1 cellular context compared by ENCODE assay signal in genomic region chr10:22704348-22705341, GRCh38.
TF ChIP-seq lines count a peak whose summit lies in the region.

No MANE protein-coding gene starts in this region.

TF ChIP-seq in HepG2, 621 proteins besides CTCF, POLR2A, EP300 and RAD21 (continued from another document):
- TF ChIP-seq ZBTB49 (CRISPR knock-in tag; IDR thresholded peaks at IDR 0.05; ENCODE audit: borderline replicate concordance) (no peak), AFF4 (CRISPR knock-in tag; IDR thresholded peaks at IDR 0.05) (no peak), ZBTB4 (CRISPR knock-in tag; IDR thresholded peaks at IDR 0.05; ENCODE audit: borderline replicate concordance) (no peak), CSRNP1 (CRISPR knock-in tag; IDR thresholded peaks at IDR 0.05) (no peak), ZNF563 (CRISPR knock-in tag; IDR thresholded peaks at IDR 0.05) (no peak), KLF6 (CRISPR knock-in tag; IDR thresholded peaks at IDR 0.05) (no peak), ZNF343 (CRISPR knock-in tag; IDR thresholded peaks at IDR 0.05) (no peak), ZNF160 (CRISPR knock-in tag; IDR thresholded peaks at IDR 0.05) (no peak), AKAP8 (CRISPR knock-in tag; IDR thresholded peaks at IDR 0.05) (no peak)
